Comparison of ENCODE assay signal across 29 cellular contexts in the genomic region with DNA sequence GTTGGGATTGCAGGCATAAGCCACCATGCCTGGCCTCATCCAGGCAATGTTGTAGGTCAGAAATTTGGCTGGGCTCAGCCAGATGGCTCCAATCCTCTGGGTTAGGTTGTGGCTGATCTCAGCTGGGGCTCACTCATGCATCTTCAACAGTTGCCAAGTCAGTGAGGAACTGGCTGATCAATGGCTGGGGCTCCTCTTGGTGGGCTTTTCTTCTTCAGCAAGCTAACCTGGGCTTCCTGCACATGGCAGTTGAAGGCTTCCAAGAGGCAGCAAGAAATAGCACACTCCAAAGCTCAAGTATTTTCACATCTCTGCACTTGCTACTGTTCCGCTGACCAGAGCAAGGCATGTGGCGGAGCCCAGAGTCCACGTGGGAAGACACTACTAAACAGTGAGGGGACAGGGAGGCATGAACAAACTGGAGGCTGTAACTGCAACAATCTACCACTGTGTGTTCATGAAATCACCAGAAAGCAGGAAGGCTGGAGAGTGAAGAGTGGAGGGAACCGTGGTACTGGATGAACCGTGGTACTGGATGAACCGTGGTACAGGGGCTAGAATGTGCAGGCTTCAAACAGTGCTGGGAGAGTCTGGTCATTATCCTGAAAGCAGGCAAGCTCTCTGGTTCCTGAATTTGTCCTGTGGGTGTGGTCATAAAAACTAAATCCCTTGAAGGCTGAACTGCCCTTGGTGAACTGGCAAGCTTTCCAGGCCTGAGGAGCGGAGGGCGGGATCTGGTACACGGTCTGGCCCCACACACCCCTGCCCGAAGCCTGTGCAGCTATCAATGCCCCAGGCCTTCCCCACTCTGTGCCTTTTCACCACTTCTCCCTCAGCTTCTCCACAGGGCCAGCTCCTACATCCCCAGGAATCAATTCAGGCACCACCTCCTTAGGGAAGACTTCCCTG. TPM values are rescaled to one million over a fixed set of nuclear protein-coding genes. Genes with fewer than 3 reads are reported as not detected.
DNase-seq lines count a peak whose midpoint lies in the region; ATAC-seq, FAIRE-seq and TF ChIP-seq lines count a peak whose summit lies in the region.
"Had no signal": no experiment of that assay in that cellular context is flagged by ENCODE, and none has a peak within 500 bp of the region (broad histone marks: within the 10 kb centered on the region; RNA-seq: fewer than 3 reads in every experiment).

No MANE protein-coding gene starts in this region.

- H3K27me3 ChIP-seq in HepG2 (ENCODE audit: control insufficient read depth in 1 of 2, insufficient read depth in 2 of 2, low read length in 2 of 2) (peaks cover 2 to 4% of the 10 kb centered on the region in 2 experiments; a peak in 3 of 5 replicates), osteoblast (ENCODE audit: insufficient read depth, low read length) (peaks cover 21% of the 10 kb centered on the region), stomach (peaks cover 0 to 38% (median 6%) of the 10 kb centered on the region in 3 donors)
- H3K27me3 ChIP-seq: MG63 had no signal

- no peak for ATAC-seq in activated CD8-positive, alpha-beta memory T cell treated with anti-CD3 and anti-CD28 coated beads, Interleukin-2, amount 10 ng/mL, durations not matched to agents 7 days and 5 days
- no peak for ATAC-seq in HepG2
- ATAC-seq in GM19351 (IDR thresholded peaks at IDR 0.05; ENCODE audit: unreplicated experiment) = no peak
- ATAC-seq in GM18505 (IDR thresholded peaks at IDR 0.05; ENCODE audit: unreplicated experiment) = no peak
- ATAC-seq: Right ventricle myocardium inferior had no signal

- no peak overlapping the region for H3K9ac ChIP-seq in HepG2 (ENCODE audit: insufficient read depth, low read depth, low read length)
- H3K9ac ChIP-seq: GM23248 had no signal

- no peak overlapping the region for H3K27ac Mint-ChIP-seq in activated CD8-positive, alpha-beta memory T cell treated with anti-CD3 and anti-CD28 coated beads, Interleukin-2, amount 10 ng/mL, durations not matched to agents 7 days and 5 days
- H3K27ac Mint-ChIP-seq: CD4-positive, CD25-positive, alpha-beta regulatory T cell; HFFc6 had no signal

- H3K27ac ChIP-seq in HepG2 (ENCODE audit: extremely low read length, insufficient read depth, low read length) = no peak overlapping the region
- H3K27ac ChIP-seq in osteoblast (ENCODE audit: low read depth, low read length) = no peak overlapping the region
- H3K27ac ChIP-seq in stomach = no peak overlapping the region
- H3K27ac ChIP-seq: GM23248, PC-9, SJCRH30 had no signal

- peaks cover 34% of the 10 kb centered on the region for H3K27me3 Mint-ChIP-seq in activated CD8-positive, alpha-beta memory T cell treated with anti-CD3 and anti-CD28 coated beads, Interleukin-2, amount 10 ng/mL, durations not matched to agents 7 days and 5 days
- H3K27me3 Mint-ChIP-seq: CD4-positive, CD25-positive, alpha-beta regulatory T cell had no signal

- H3K4me3 Mint-ChIP-seq in activated CD8-positive, alpha-beta memory T cell treated with anti-CD3 and anti-CD28 coated beads, Interleukin-2, amount 10 ng/mL, durations not matched to agents 7 days and 5 days = no peak overlapping the region
- H3K4me3 Mint-ChIP-seq: HFFc6 had no signal

- H3K79me2 ChIP-seq in HepG2 (ENCODE audit: insufficient read depth, low read length) = no peaks in the 10 kb centered on the region
- no peaks in the 10 kb centered on the region for H3K79me2 ChIP-seq in osteoblast (ENCODE audit: insufficient read depth, low read length)

- no peaks in the 10 kb centered on the region for H3K36me3 ChIP-seq in HepG2 (replicated peaks in 1 of 2; ENCODE audit: control insufficient read depth in 1 of 2, insufficient read depth in 2 of 2, low read length in 2 of 2)
- H3K36me3 ChIP-seq in osteoblast (ENCODE audit: insufficient read depth, low read length) = no peaks in the 10 kb centered on the region
- peaks cover 0 to 3% (median 0%) of the 10 kb centered on the region in 4 donors for H3K36me3 ChIP-seq in stomach
- H3K36me3 ChIP-seq: HAP-1, MG63, SJCRH30 had no signal

- POLR2A ChIA-PET in HepG2 (lab: Yijun Ruan, JAX) = no interaction called here

- H3K9me3 ChIP-seq in HepG2 (ENCODE audit: low read length) (no peaks in the 10 kb centered on the region), osteoblast (ENCODE audit: low read depth, low read length) (no peaks in the 10 kb centered on the region), stomach (no peaks in the 10 kb centered on the region)
- H3K9me3 ChIP-seq: HAP-1, MG63, SJCRH30 had no signal

- TF ChIP-seq RAD21 in HepG2 (CRISPR knock-in tag; IDR thresholded peaks at IDR 0.05) = no peak

- TF ChIP-seq EP300 in HepG2 (IDR thresholded peaks at IDR 0.05; ENCODE audit: low read depth in 2 of 2, low read length in 2 of 2) (no peak), HepG2 (CRISPR knock-in tag; IDR thresholded peaks at IDR 0.05; ENCODE audit: borderline replicate concordance) (no peak), stomach (IDR thresholded peaks at IDR 0.05) (no peak)

- H2AFZ ChIP-seq in HepG2 (ENCODE audit: low read length) (no peak overlapping the region), osteoblast (ENCODE audit: low read length) (no peak overlapping the region)
- H2AFZ ChIP-seq: GM23248, PC-9 had no signal

- intact Hi-C loops in HepG2 (cut with micrococcal nuclease; ENCODE audit: unreplicated experiment) = no loop called here
- intact Hi-C loops in stomach (cut with DNase I; ENCODE audit: low total_unique reads) = no loop called here

- TF ChIP-seq POLR2A in HepG2 (IDR thresholded peaks at IDR 0.05; ENCODE audit: insufficient read depth in 1 of 2, low read depth in 2 of 2, low read length in 2 of 2) (no peak), GM18505 (IDR thresholded peaks at IDR 0.05; ENCODE audit: borderline replicate concordance, extremely low read depth, insufficient read depth, insufficient read length) (no peak), stomach (IDR thresholded peaks at IDR 0.05) (no peak)

- CTCF ChIA-PET in activated CD8-positive, alpha-beta memory T cell treated with anti-CD3 and anti-CD28 coated beads, Interleukin-2, amount 10 ng/mL, durations not matched to agents 7 days and 5 days (lab: Charles Lee) = interaction anchor here (1.2 to 2.2 kb wide), 2 partner anchors 9 kb away, joined by 4 to 9 read pairs; no protein-coding TSS in a partner anchor
- CTCF ChIA-PET in HepG2 (lab: Yijun Ruan, JAX; ENCODE audit: low intra/inter-chr PET ratio, low total read pairs) = no interaction called here

- no peaks in the 10 kb centered on the region for H4K20me1 ChIP-seq in HepG2 (ENCODE audit: insufficient read depth, low read length)
- no peaks in the 10 kb centered on the region for H4K20me1 ChIP-seq in osteoblast (ENCODE audit: insufficient read depth, low read length)

- no peak overlapping the region for H3K4me3 ChIP-seq in HepG2 (replicated peaks in 1 of 3; ENCODE audit: insufficient read depth in 1 of 3, low read depth in 2 of 3, low read length in 3 of 3)
- H3K4me3 ChIP-seq in osteoblast (ENCODE audit: insufficient read depth, low read length) = no peak overlapping the region
- no peak overlapping the region for H3K4me3 ChIP-seq in stomach
- H3K4me3 ChIP-seq: GM23248, HAP-1, MG63, PC-9, SJCRH30 had no signal

- WGBS in HepG2 (ENCODE audit: low lambda C conversion rate) = 40% methylated on average over 8 of the region's 10 CpGs
- WGBS in stomach, 5 donors = 84 to 89% (median 87%) methylated on average over 8 to 10 of the region's 10 CpGs

- no peaks in the 10 kb centered on the region for H3K9me3 Mint-ChIP-seq in activated CD8-positive, alpha-beta memory T cell treated with anti-CD3 and anti-CD28 coated beads, Interleukin-2, amount 10 ng/mL, durations not matched to agents 7 days and 5 days (ENCODE audit: low read depth)
- H3K9me3 Mint-ChIP-seq: HFFc6 had no signal

- TF ChIP-seq CTCF in HepG2 (CRISPR knock-in tag; IDR thresholded peaks at IDR 0.05) = no peak
- no peak for TF ChIP-seq CTCF in osteoblast (IDR thresholded peaks at IDR 0.05; ENCODE audit: extremely low read depth, low read depth, low read length)
- TF ChIP-seq CTCF in stomach (IDR thresholded peaks at IDR 0.05) = no peak

- no peaks in the 10 kb centered on the region for H3K4me1 ChIP-seq in HepG2 (ENCODE audit: insufficient read depth, low read length)
- H3K4me1 ChIP-seq in osteoblast (ENCODE audit: insufficient read depth, low read length) = no peaks in the 10 kb centered on the region
- H3K4me1 ChIP-seq in stomach = no peaks in the 10 kb centered on the region
- H3K4me1 ChIP-seq: HAP-1, SJCRH30 had no signal

- no peaks in the 10 kb centered on the region for H3K36me3 Mint-ChIP-seq in activated CD8-positive, alpha-beta memory T cell treated with anti-CD3 and anti-CD28 coated beads, Interleukin-2, amount 10 ng/mL, durations not matched to agents 7 days and 5 days
- H3K36me3 Mint-ChIP-seq: CD4-positive, CD25-positive, alpha-beta regulatory T cell had no signal

- no peak for FAIRE-seq in HepG2 (lab: Jason Lieb, UNC)
- FAIRE-seq: D721Med had no signal

- BruUV-seq in HepG2 (replicated peaks; lab: Mats Ljungman, UMichigan) = no TSS peak

- in situ Hi-C loops in HepG2 (cut with HindIII; ENCODE audit: extremely low pct_ligation_motif_present, low pct_unique_long_range_greater_than_20kb) = no loop called here

- peak; percentile 11 for DNase-seq in activated CD8-positive, alpha-beta memory T cell treated with anti-CD3 and anti-CD28 coated beads, Interleukin-2, amount 10 ng/mL, durations not matched to agents 7 days and 5 days
- DNase-seq in activated CD8-positive, alpha-beta memory T cell treated with anti-CD3 and anti-CD28 coated beads, Interleukin-2, amount 50 U/mL, for 4 hours = no peak
- no peak for DNase-seq in HepG2 (ENCODE audit: low spot score)
- DNase-seq in osteoblast (ENCODE audit: insufficient read length, low spot score, missing footprints) = peak; percentile 15
- no peak for DNase-seq in stomach
- DNase-seq: 8988T; ACHN; CD4-positive, CD25-positive, alpha-beta regulatory T cell; DMS53; GM23248; HFFc6; IMR-90; KG1; MG63; NCI-H1048; NCI-H1417 treated with DMSO at 0.1 percent for 48 hours; NCI-H1694 treated with DMSO at 0.1 percent for 48 hours; NCI-H2081; NCI-H2227 treated with DMSO at 0.1 percent for 48 hours; NCI-H526 treated with DMSO at 0.1 percent for 48 hours; PC-9; SJCRH30 had no signal

- H3K4me1 Mint-ChIP-seq in activated CD8-positive, alpha-beta memory T cell treated with anti-CD3 and anti-CD28 coated beads, Interleukin-2, amount 10 ng/mL, durations not matched to agents 7 days and 5 days = peaks cover 4% of the 10 kb centered on the region

- no peak overlapping the region for H3K4me2 ChIP-seq in HepG2 (ENCODE audit: low read depth, low read length)
- H3K4me2 ChIP-seq in osteoblast (ENCODE audit: insufficient read depth, low read length) = no peak overlapping the region
- H3K4me2 ChIP-seq: PC-9 had no signal

RNA-seq across cellular contexts. Expression of a gene that starts 20.2 kb away (rescaled TPM):
- total RNA-seq in activated CD8-positive, alpha-beta memory T cell treated with anti-CD3 and anti-CD28 coated beads, Interleukin-2, amount 10 ng/mL, durations not matched to agents 7 days and 5 days = under 1 TPM in 1 of 2 experiments, not detected in 1; 0.35 TPM
- not detected in 2 replicates for total RNA-seq in HepG2 (2016; rRNA removed; fragmentation: Illumina TruSeq; extraction: Trizol)
- not detected in 2 replicates for total RNA-seq in HepG2 (2016; cell fraction: cytosol; rRNA removed; fragmentation: Illumina TruSeq; extraction: Trizol; ENCODE audit: low read depth)
- total RNA-seq in HepG2 (2016; cell fraction: insoluble cytoplasmic fraction; rRNA removed; fragmentation: Illumina TruSeq; extraction: Trizol) = not detected in 2 replicates
- not detected in 2 replicates for total RNA-seq in HepG2 (2016; cell fraction: membrane; rRNA removed; fragmentation: Illumina TruSeq; extraction: Trizol)
- total RNA-seq in HepG2 (2016; cell fraction: nucleus; rRNA removed; fragmentation: Illumina TruSeq; extraction: Trizol) = not detected in 2 replicates
- polyA plus RNA-seq in HepG2 (2011; rRNA removed) = not detected in 2 replicates
- not detected in 2 replicates for polyA plus RNA-seq in HepG2 (2011; cell fraction: cytosol; rRNA removed)
- polyA plus RNA-seq in HepG2 (2011; cell fraction: nucleus; rRNA removed) = not detected in 2 replicates
- not detected in 2 replicates for polyA plus RNA-seq in HepG2 (2012)
- polyA plus RNA-seq in HepG2 (2016; cell fraction: cytosol; fragmentation: Illumina TruSeq; extraction: Trizol; ENCODE audit: low read depth) = not detected in 2 replicates
- not detected in 2 replicates for polyA plus RNA-seq in HepG2 (2016; cell fraction: insoluble cytoplasmic fraction; fragmentation: Illumina TruSeq; extraction: Trizol; ENCODE audit: low read depth)
- not detected in 2 replicates for polyA plus RNA-seq in HepG2 (2016; cell fraction: membrane; fragmentation: Illumina TruSeq; extraction: Trizol; ENCODE audit: low read depth)
- polyA plus RNA-seq in HepG2 (2016; cell fraction: nucleus; fragmentation: Illumina TruSeq; extraction: Trizol; ENCODE audit: insufficient read depth, low read depth) = not detected in 2 replicates
- not detected in 2 replicates for polyA minus RNA-seq in HepG2 (2011; rRNA and poly(A)+ RNA removed; ENCODE audit: low replicate concordance)
- polyA minus RNA-seq in HepG2 (2011; cell fraction: cytosol; rRNA and poly(A)+ RNA removed) = not detected in 2 replicates
- not detected in 2 replicates for polyA minus RNA-seq in HepG2 (2011; cell fraction: nucleus; rRNA and poly(A)+ RNA removed)
- total RNA-seq in osteoblast = 1.1 and 1.5 TPM in 2 replicates
- 1 to 10 TPM in 2 of 5 donors, under 1 TPM in 1, not detected in 2; 0.37 to 4.9 (median 1.7) TPM for total RNA-seq in stomach
- 1 to 10 TPM in 2 of 3 donors, under 1 TPM in 1; 0.65 to 2.4 (median 1.7) TPM for polyA plus RNA-seq in stomach
- total RNA-seq: G401, GM23248, IMR-90, NCI-H460, PC-9, SJCRH30 had no signal

Comparison
In these comparisons a context has a peak if more than half of its experiments do, and no peak if none do; other contexts are left out.
1. DNase-seq: peak in activated CD8-positive, alpha-beta memory T cell treated with anti-CD3 and anti-CD28 coated beads, Interleukin-2, amount 10 ng/mL, durations not matched to agents 7 days and 5 days (single experiment) and osteoblast (single experiment); none in activated CD8-positive, alpha-beta memory T cell treated with anti-CD3 and anti-CD28 coated beads, Interleukin-2, amount 50 U/mL, for 4 hours (single experiment), HepG2 (single experiment) and stomach (single experiment).